ENCODE assay signal across 1 cellular context in the genomic region with DNA sequence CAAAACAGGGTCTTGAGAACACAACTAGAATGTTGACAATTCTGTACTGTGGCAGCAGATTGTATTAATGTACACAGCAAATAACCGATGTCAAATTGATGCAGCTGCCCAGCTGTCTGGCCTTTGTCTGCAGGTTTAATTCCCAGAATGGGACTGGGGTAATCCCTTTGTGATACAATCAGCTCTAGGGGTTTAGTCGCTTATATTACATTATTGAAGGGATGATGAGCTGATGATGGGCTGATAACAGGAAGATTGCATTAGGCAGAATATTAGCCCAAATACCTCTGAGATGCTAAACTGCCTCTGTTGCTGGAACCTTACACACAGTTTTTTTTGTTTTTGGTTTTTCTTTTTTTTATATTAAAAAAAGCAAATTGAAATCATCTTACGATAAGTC.
TF ChIP-seq lines count a peak whose summit lies in the region.

No MANE protein-coding gene starts in this region.

TF ChIP-seq in GM12878, 131 proteins besides CTCF, POLR2A, EP300 and RAD21 (continued from another document):
- TF ChIP-seq, protein P1, sequence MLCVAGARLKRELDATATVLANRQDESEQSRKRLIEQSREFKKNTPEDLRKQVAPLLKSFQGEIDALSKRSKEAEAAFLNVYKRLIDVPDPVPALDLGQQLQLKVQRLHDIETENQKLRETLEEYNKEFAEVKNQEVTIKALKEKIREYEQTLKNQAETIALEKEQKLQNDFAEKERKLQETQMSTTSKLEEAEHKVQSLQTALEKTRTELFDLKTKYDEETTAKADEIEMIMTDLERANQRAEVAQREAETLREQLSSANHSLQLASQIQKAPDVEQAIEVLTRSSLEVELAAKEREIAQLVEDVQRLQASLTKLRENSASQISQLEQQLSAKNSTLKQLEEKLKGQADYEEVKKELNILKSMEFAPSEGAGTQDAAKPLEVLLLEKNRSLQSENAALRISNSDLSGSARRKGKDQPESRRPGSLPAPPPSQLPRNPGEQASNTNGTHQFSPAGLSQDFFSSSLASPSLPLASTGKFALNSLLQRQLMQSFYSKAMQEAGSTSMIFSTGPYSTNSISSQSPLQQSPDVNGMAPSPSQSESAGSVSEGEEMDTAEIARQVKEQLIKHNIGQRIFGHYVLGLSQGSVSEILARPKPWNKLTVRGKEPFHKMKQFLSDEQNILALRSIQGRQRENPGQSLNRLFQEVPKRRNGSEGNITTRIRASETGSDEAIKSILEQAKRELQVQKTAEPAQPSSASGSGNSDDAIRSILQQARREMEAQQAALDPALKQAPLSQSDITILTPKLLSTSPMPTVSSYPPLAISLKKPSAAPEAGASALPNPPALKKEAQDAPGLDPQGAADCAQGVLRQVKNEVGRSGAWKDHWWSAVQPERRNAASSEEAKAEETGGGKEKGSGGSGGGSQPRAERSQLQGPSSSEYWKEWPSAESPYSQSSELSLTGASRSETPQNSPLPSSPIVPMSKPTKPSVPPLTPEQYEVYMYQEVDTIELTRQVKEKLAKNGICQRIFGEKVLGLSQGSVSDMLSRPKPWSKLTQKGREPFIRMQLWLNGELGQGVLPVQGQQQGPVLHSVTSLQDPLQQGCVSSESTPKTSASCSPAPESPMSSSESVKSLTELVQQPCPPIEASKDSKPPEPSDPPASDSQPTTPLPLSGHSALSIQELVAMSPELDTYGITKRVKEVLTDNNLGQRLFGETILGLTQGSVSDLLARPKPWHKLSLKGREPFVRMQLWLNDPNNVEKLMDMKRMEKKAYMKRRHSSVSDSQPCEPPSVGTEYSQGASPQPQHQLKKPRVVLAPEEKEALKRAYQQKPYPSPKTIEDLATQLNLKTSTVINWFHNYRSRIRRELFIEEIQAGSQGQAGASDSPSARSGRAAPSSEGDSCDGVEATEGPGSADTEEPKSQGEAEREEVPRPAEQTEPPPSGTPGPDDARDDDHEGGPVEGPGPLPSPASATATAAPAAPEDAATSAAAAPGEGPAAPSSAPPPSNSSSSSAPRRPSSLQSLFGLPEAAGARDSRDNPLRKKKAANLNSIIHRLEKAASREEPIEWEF (IDR thresholded peaks at IDR 0.05; ENCODE audit: insufficient replicate concordance, low read depth, low read length), result no peak
- TF ChIP-seq PAX5 (IDR thresholded peaks at IDR 0.05; ENCODE audit: borderline replicate concordance, low read depth, low read length) (no peak), SUPT20H (IDR thresholded peaks at IDR 0.05; ENCODE audit: borderline replicate concordance, control insufficient read depth, low read depth, low read length) (no peak), GATAD2B (conservative IDR thresholded peaks at IDR 0.05; ENCODE audit: low read depth) (no peak), LARP7 (IDR thresholded peaks at IDR 0.05) (no peak)
